9 cellular contexts compared by ENCODE assay signal in the genomic region with DNA sequence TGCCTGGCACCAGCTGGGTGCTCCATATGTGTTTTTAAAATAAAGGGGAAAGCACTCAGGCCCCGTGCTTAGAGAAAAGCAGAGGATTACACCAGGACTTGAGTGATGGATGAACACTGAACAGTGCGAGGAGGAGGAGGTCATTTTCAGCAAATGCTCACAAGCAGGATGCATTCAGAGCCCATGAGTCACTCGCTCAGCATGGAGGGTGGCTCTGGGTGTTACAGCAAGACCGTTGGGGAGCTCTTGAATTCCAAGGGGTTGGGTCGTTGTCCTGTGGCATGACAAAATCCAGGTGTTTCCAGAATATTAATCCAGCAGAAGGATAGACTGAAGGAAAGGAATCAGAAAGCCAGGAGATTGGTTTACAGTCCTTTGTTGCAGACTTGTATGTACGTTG. TPM values are rescaled to one million over a fixed set of nuclear protein-coding genes. Genes with fewer than 3 reads are reported as not detected.
DNase-seq lines count a peak whose midpoint lies in the region; ATAC-seq, FAIRE-seq and TF ChIP-seq lines count a peak whose summit lies in the region.
"Had no signal": no experiment of that assay in that cellular context is flagged by ENCODE, and none has a peak within 500 bp of the region (broad histone marks: within the 10 kb centered on the region; RNA-seq: fewer than 3 reads in every experiment).

No MANE protein-coding gene starts in this region.

- ATAC-seq in naive thymus-derived CD8-positive, alpha-beta T cell: no peak
- no peak for ATAC-seq in left ventricle myocardium superior
- ATAC-seq in activated T-cell treated with anti-CD3 and anti-CD28 coated beads, Interleukin-2, amount 50 U/mL, for 72 hours (replicated peaks in 1 of 2): no peak

- H3K27ac Mint-ChIP-seq in naive thymus-derived CD8-positive, alpha-beta T cell: no peak overlapping the region
- H3K27ac Mint-ChIP-seq in activated T-cell treated with anti-CD3 and anti-CD28 coated beads, Interleukin-2, amount 50 U/mL, for 72 hours: no peak overlapping the region
- H3K27ac Mint-ChIP-seq: activated CD4-positive, alpha-beta memory T cell treated with anti-CD3 and anti-CD28 coated beads, Interleukin-2, amount 10 ng/mL, durations not matched to agents 7 days and 5 days had no signal

- intact Hi-C loops in left ventricle myocardium superior (cut with micrococcal nuclease): no loop called here

- H3K4me1 Mint-ChIP-seq in naive thymus-derived CD8-positive, alpha-beta T cell: no peaks in the 10 kb centered on the region
- no peaks in the 10 kb centered on the region for H3K4me1 Mint-ChIP-seq in activated T-cell treated with anti-CD3 and anti-CD28 coated beads, Interleukin-2, amount 50 U/mL, for 72 hours (ENCODE audit: low read depth)
- H3K4me1 Mint-ChIP-seq: activated CD4-positive, alpha-beta memory T cell treated with anti-CD3 and anti-CD28 coated beads, Interleukin-2, amount 10 ng/mL, durations not matched to agents 7 days and 5 days had no signal

- H3K4me3 Mint-ChIP-seq in naive thymus-derived CD8-positive, alpha-beta T cell: no peak overlapping the region
- H3K4me3 Mint-ChIP-seq in activated T-cell treated with anti-CD3 and anti-CD28 coated beads, Interleukin-2, amount 50 U/mL, for 72 hours: no peak overlapping the region
- H3K4me3 Mint-ChIP-seq: activated CD4-positive, alpha-beta memory T cell treated with anti-CD3 and anti-CD28 coated beads, Interleukin-2, amount 10 ng/mL, durations not matched to agents 7 days and 5 days had no signal

- FAIRE-seq in RCC 7860 (lab: Jason Lieb, UNC): peak; percentile 18

- peaks cover 19 to 92% (median 51%) of the 10 kb centered on the region in 5 donors for H3K27me3 Mint-ChIP-seq in naive thymus-derived CD8-positive, alpha-beta T cell
- peaks cover 37% of the 10 kb centered on the region for H3K27me3 Mint-ChIP-seq in activated T-cell treated with anti-CD3 and anti-CD28 coated beads, Interleukin-2, amount 50 U/mL, for 72 hours (ENCODE audit: low read depth)

- peaks cover 0 to under 1% (median 0%) of the 10 kb centered on the region in 3 donors for H3K36me3 Mint-ChIP-seq in naive thymus-derived CD8-positive, alpha-beta T cell
- H3K36me3 Mint-ChIP-seq in activated T-cell treated with anti-CD3 and anti-CD28 coated beads, Interleukin-2, amount 50 U/mL, for 72 hours (ENCODE audit: insufficient read depth in 2 of 2): no peaks in the 10 kb centered on the region

- no peaks in the 10 kb centered on the region for H3K9me3 Mint-ChIP-seq in naive thymus-derived CD8-positive, alpha-beta T cell
- H3K9me3 Mint-ChIP-seq in activated T-cell treated with anti-CD3 and anti-CD28 coated beads, Interleukin-2, amount 50 U/mL, for 72 hours: no peaks in the 10 kb centered on the region
- H3K9me3 Mint-ChIP-seq: activated CD4-positive, alpha-beta memory T cell treated with anti-CD3 and anti-CD28 coated beads, Interleukin-2, amount 10 ng/mL, durations not matched to agents 7 days and 5 days had no signal

- POLR2A ChIA-PET in naive thymus-derived CD8-positive, alpha-beta T cell (lab: Charles Lee): no interaction called here

- no peak for TF ChIP-seq CTCF in fibroblast of the aortic adventitia (IDR thresholded peaks at IDR 0.05; ENCODE audit: insufficient read depth, low read length)
- no peak for TF ChIP-seq CTCF in retinal pigment epithelial cell (conservative IDR thresholded peaks at IDR 0.05; ENCODE audit: low read depth, low read length)

- H3K4me3 ChIP-seq in fibroblast of the aortic adventitia (ENCODE audit: low read depth, low read length) (no peak overlapping the region), retinal pigment epithelial cell (ENCODE audit: low read length) (no peak overlapping the region)

- DNase-seq in GM03348 (ENCODE audit: low spot score) (peak; percentile 85), RCC 7860 (ENCODE audit: low spot score) (peak; percentile 68), fibroblast of the aortic adventitia (ENCODE audit: low read depth) (peak; percentile 94), retinal pigment epithelial cell (ENCODE audit: low read depth) (peak; percentile 98), HuH-7.5 (ENCODE audit: low spot score) (no peak), left ventricle myocardium superior (no peak)
- DNase-seq in naive thymus-derived CD8-positive, alpha-beta T cell: no peak
- no peak for DNase-seq in activated T-cell treated with anti-CD3 and anti-CD28 coated beads, Interleukin-2, amount 50 U/mL, for 72 hours
- DNase-seq: activated CD4-positive, alpha-beta memory T cell treated with anti-CD3 and anti-CD28 coated beads, Interleukin-2, amount 10 ng/mL, durations not matched to agents 7 days and 5 days had no signal

RNA-seq across cellular contexts. Expression of gene BDKRB1, which starts 2.9 kb away (rescaled TPM):
- total RNA-seq in fibroblast of the aortic adventitia (ENCODE audit: low replicate concordance) (6.9 TPM in 1 of 2 replicates, not detected in the other), left ventricle myocardium superior (not detected)
- not detected for total RNA-seq in naive thymus-derived CD8-positive, alpha-beta T cell
- polyA plus RNA-seq in naive thymus-derived CD8-positive, alpha-beta T cell: not detected
- total RNA-seq in activated T-cell treated with anti-CD3 and anti-CD28 coated beads, Interleukin-2, amount 50 U/mL, for 72 hours: not detected
- total RNA-seq: activated CD4-positive, alpha-beta memory T cell treated with anti-CD3 and anti-CD28 coated beads, Interleukin-2, amount 10 ng/mL, durations not matched to agents 7 days and 5 days had no signal

RNA-seq across cellular contexts. Expression of gene BDKRB2, which starts 48.5 kb away (rescaled TPM):
- 7.4 and 23.1 TPM in 2 replicates for total RNA-seq in fibroblast of the aortic adventitia (ENCODE audit: low replicate concordance)
- total RNA-seq in naive thymus-derived CD8-positive, alpha-beta T cell: not detected
- not detected for polyA plus RNA-seq in naive thymus-derived CD8-positive, alpha-beta T cell
- 0.57 TPM for total RNA-seq in left ventricle myocardium superior
- not detected for total RNA-seq in activated T-cell treated with anti-CD3 and anti-CD28 coated beads, Interleukin-2, amount 50 U/mL, for 72 hours
- total RNA-seq: activated CD4-positive, alpha-beta memory T cell treated with anti-CD3 and anti-CD28 coated beads, Interleukin-2, amount 10 ng/mL, durations not matched to agents 7 days and 5 days had no signal

Comparison
In these comparisons a context has a peak if more than half of its experiments do, and no peak if none do; other contexts are left out.
1. DNase-seq: peak in GM03348 (single experiment), RCC 7860 (single experiment), fibroblast of the aortic adventitia (single experiment) and retinal pigment epithelial cell (single experiment); none in HuH-7.5 (single experiment), naive thymus-derived CD8-positive, alpha-beta T cell (0 of 10), left ventricle myocardium superior (single experiment) and activated T-cell treated with anti-CD3 and anti-CD28 coated beads, Interleukin-2, amount 50 U/mL, for 72 hours (0 of 2).